ENCODE assay signal across 1 cellular context in genomic region chr21:8993943-8994639, GRCh38.
A peak's percentile ranks its signal among the peaks of the same experiment; 100 is the strongest.
TF ChIP-seq lines count a peak whose summit lies in the region.

No MANE protein-coding gene starts in this region.

TF ChIP-seq in A549, 52 proteins besides CTCF, POLR2A, EP300 and RAD21 (continued from another document):
- TF ChIP-seq E2F6 (IDR thresholded peaks at IDR 0.05; ENCODE audit: borderline replicate concordance, low read depth) (no peak), EHMT2 (IDR thresholded peaks at IDR 0.05; ENCODE audit: low read depth) (no peak), HOXB13 (CRISPR knock-in tag; IDR thresholded peaks at IDR 0.05; ENCODE audit: low read depth) (no peak), NPAS2 (CRISPR knock-in tag; IDR thresholded peaks at IDR 0.05; ENCODE audit: borderline replicate concordance) (no peak), EHF (CRISPR knock-in tag; IDR thresholded peaks at IDR 0.05) (no peak), RARB (CRISPR knock-in tag; IDR thresholded peaks at IDR 0.05) (no peak), ZFP36 (IDR thresholded peaks at IDR 0.05; ENCODE audit: borderline replicate concordance, partially characterized antibody) (no peak), HOXA7 (CRISPR knock-in tag; IDR thresholded peaks at IDR 0.05) (no peak), KDM5A (IDR thresholded peaks at IDR 0.05) (no peak), RCOR1 (IDR thresholded peaks at IDR 0.05; ENCODE audit: low read depth, low read length) (no peak), MAFK (IDR thresholded peaks at IDR 0.05; ENCODE audit: partially characterized antibody) (no peak), NFE2L2 (conservative IDR thresholded peaks at IDR 0.05; ENCODE audit: low read length) (no peak), ZC3H11A (IDR thresholded peaks at IDR 0.05) (no peak), PHF8 (IDR thresholded peaks at IDR 0.05; ENCODE audit: borderline replicate concordance, low read depth) (no peak), MAZ (IDR thresholded peaks at IDR 0.05; ENCODE audit: borderline replicate concordance, low read depth, low read length) (no peak), MAX (IDR thresholded peaks at IDR 0.05) (0 out of 2 replicates have a peak, but pooled peaks have one; percentile 20), ELK1 (IDR thresholded peaks at IDR 0.05; ENCODE audit: low read depth, low read length) (no peak), MYC (IDR thresholded peaks at IDR 0.05; ENCODE audit: borderline replicate concordance, low read length) (no peak)
